Comparison of ENCODE assay signal across 1 cellular context in the genomic region with DNA sequence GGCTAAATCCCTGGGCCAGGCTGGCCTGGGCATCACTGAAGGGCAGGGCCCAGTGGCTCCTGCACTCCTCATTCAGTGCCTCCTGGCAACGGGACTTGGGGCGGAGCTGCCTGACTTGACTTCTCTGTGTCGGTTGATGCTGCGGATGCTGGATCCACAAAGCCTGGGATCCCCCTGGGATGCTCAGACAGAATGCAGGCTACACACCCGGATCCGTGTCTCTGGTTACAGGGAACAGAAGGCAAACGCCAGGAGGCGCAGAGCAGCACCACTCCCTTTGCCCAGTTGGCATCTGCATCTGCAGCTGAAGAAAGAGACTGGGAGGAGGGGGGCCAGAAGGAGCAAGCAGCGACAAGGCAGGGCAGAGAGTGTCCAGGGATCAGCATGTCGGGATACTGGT.
TF ChIP-seq lines count a peak whose summit lies in the region.

No MANE protein-coding gene starts in this region.

TF ChIP-seq in WTC11, 78 proteins besides CTCF, POLR2A, EP300 and RAD21 (continued from another document):
- TF ChIP-seq JUN (CRISPR knock-in tag; IDR thresholded peaks at IDR 0.05) (no peak), FOXJ3 (CRISPR knock-in tag; IDR thresholded peaks at IDR 0.05; ENCODE audit: borderline replicate concordance) (no peak), NFE2L1 (CRISPR knock-in tag; IDR thresholded peaks at IDR 0.05) (no peak), NR3C1 (CRISPR knock-in tag; conservative IDR thresholded peaks at IDR 0.05; ENCODE audit: low read depth) (no peak)
